Comparison of ENCODE assay signal across 21 cellular contexts in the genomic region with DNA sequence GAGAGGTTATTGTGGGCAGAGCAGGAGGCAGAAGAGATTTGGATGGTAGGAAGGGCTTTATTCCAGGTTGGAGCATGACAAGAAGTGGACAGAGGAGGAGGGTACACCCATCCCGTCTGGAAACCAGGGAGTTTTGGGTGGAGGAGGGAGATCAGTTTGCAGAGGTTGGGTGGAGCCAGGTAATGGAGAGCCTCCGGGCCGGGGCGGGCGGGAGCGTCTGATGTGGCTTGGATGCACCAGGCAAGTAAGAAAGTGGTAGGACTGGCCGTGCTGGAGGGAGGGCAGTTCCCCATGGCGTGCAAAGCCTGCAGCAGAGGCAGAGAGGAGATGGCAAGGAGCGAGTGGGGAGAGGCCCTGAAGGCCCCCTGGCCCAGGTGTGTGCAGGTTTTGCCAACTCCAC. TPM values are rescaled to one million over a fixed set of nuclear protein-coding genes. Genes with fewer than 3 reads are reported as not detected.
DNase-seq lines count a peak whose midpoint lies in the region; ATAC-seq and TF ChIP-seq lines count a peak whose summit lies in the region.
"Had no signal": no experiment of that assay in that cellular context is flagged by ENCODE, and none has a peak within 500 bp of the region (broad histone marks: within the 10 kb centered on the region; RNA-seq: fewer than 3 reads in every experiment).

No MANE protein-coding gene starts in this region.

- H3K27me3 Mint-ChIP-seq in MCF 10A (ENCODE audit: insufficient read depth, unreplicated experiment) (no peaks in the 10 kb centered on the region), activated B cell treated with CpG ODN at 0.5 μM for 24 hours (no peaks in the 10 kb centered on the region)
- no peaks in the 10 kb centered on the region for H3K27me3 Mint-ChIP-seq in stimulated activated naive B cell treated with anti-CD40 and anti-IgM and Interleukin-4, amounts not matched to agents 10 μg/mL and 1 μg/mL and 100 μg/mL, for 72 hours

- H3K4me3 Mint-ChIP-seq in MCF 10A (ENCODE audit: unreplicated experiment) (no peak overlapping the region), activated B cell treated with CpG ODN at 0.5 μM for 24 hours (no peak overlapping the region)
- no peak overlapping the region for H3K4me3 Mint-ChIP-seq in stimulated activated naive B cell treated with anti-CD40 and anti-IgM and Interleukin-4, amounts not matched to agents 10 μg/mL and 1 μg/mL and 100 μg/mL, for 72 hours

- H3K27me3 ChIP-seq in mammary epithelial cell (ENCODE audit: insufficient read depth, low read length): no peaks in the 10 kb centered on the region
- H3K27me3 ChIP-seq: BLaER1, heart left ventricle had no signal

- H3K9me3 Mint-ChIP-seq in MCF 10A (ENCODE audit: unreplicated experiment) (no peaks in the 10 kb centered on the region), activated B cell treated with CpG ODN at 0.5 μM for 24 hours (no peaks in the 10 kb centered on the region)
- H3K9me3 Mint-ChIP-seq in stimulated activated naive B cell treated with anti-CD40 and anti-IgM and Interleukin-4, amounts not matched to agents 10 μg/mL and 1 μg/mL and 100 μg/mL, for 72 hours: no peaks in the 10 kb centered on the region

- POLR2A ChIA-PET in MCF 10A (lab: Yijun Ruan, JAX) (interaction anchor here (0.7 to 1.2 kb wide), 3 partner anchors 9 to 13 kb away, joined by 3 to 4 read pairs (median 4); no protein-coding TSS in a partner anchor), activated B cell treated with CpG ODN at 0.5 μM for 24 hours (lab: Charles Lee) (interaction anchor here (1.3 to 1.5 kb wide), 2 partner anchors 9 kb away, joined by 5 to 6 read pairs; no protein-coding TSS in a partner anchor)

- H3K4me1 Mint-ChIP-seq in MCF 10A (ENCODE audit: insufficient read depth, unreplicated experiment) (no peaks in the 10 kb centered on the region), activated B cell treated with CpG ODN at 0.5 μM for 24 hours (peaks cover 9% of the 10 kb centered on the region)
- H3K4me1 Mint-ChIP-seq in stimulated activated naive B cell treated with anti-CD40 and anti-IgM and Interleukin-4, amounts not matched to agents 10 μg/mL and 1 μg/mL and 100 μg/mL, for 72 hours: peaks cover 12 to 28% of the 10 kb centered on the region in 2 donors

- CTCF ChIA-PET in mammary epithelial cell (lab: Charles Lee; ENCODE audit: low non-redundant PET) (no interaction called here), MCF 10A (lab: Yijun Ruan, JAX) (no interaction called here), activated B cell treated with CpG ODN at 0.5 μM for 24 hours (lab: Charles Lee) (no interaction called here)

- H3K36me3 Mint-ChIP-seq in MCF 10A (ENCODE audit: insufficient read depth, unreplicated experiment) (peaks cover 68% of the 10 kb centered on the region), activated B cell treated with CpG ODN at 0.5 μM for 24 hours (ENCODE audit: low read depth) (peaks cover 84% of the 10 kb centered on the region)
- H3K36me3 Mint-ChIP-seq in stimulated activated naive B cell treated with anti-CD40 and anti-IgM and Interleukin-4, amounts not matched to agents 10 μg/mL and 1 μg/mL and 100 μg/mL, for 72 hours: peaks cover 72 to 76% of the 10 kb centered on the region in 2 donors

- no peak overlapping the region for H3K4me2 ChIP-seq in mammary epithelial cell (ENCODE audit: insufficient read depth, low read depth, low read length)
- H3K4me2 ChIP-seq: BLaER1, SK-N-SH had no signal

- no peaks in the 10 kb centered on the region for H3K79me2 ChIP-seq in mammary epithelial cell (ENCODE audit: insufficient read depth, low read length)

- no peaks in the 10 kb centered on the region for H4K20me1 ChIP-seq in mammary epithelial cell (ENCODE audit: insufficient read depth, low read length)

- intact Hi-C loops in mammary epithelial cell (cut with micrococcal nuclease) (no loop called here), MCF 10A (cut with micrococcal nuclease) (no loop called here), activated B cell treated with CpG ODN at 0.5 μM for 24 hours (cut with micrococcal nuclease) (no loop called here)

- H3K4me1 ChIP-seq in mammary epithelial cell (ENCODE audit: insufficient read depth, low read length): no peaks in the 10 kb centered on the region
- H3K4me1 ChIP-seq: heart left ventricle had no signal

- H2AFZ ChIP-seq in mammary epithelial cell (ENCODE audit: low read depth, low read length): no peak overlapping the region

- H3K4me3 ChIP-seq in mammary epithelial cell (replicated peaks in 1 of 3; ENCODE audit: insufficient read depth in 1 of 3, low read depth in 2 of 3, low read length in 3 of 3): no peak overlapping the region
- H3K4me3 ChIP-seq: BLaER1, GM12878, heart left ventricle had no signal

- H3K9ac ChIP-seq in mammary epithelial cell (ENCODE audit: insufficient read depth, low read length): no peak overlapping the region
- H3K9ac ChIP-seq: BLaER1, SK-N-SH had no signal

- peak; percentile 16 for DNase-seq in mammary epithelial cell
- DNase-seq in MCF 10A (ENCODE audit: unreplicated experiment): no peak
- DNase-seq in activated B cell treated with CpG ODN at 0.5 μM for 24 hours: no peak
- no peak for DNase-seq in stimulated activated naive B cell treated with anti-CD40 and anti-IgM and Interleukin-4, amounts not matched to agents 10 μg/mL and 1 μg/mL and 100 μg/mL, for 72 hours
- no peak for DNase-seq in GF-D8 (lab: John Stamatoyannopoulos, UW)
- DNase-seq: ACHN; activated CD4-positive, alpha-beta T cell treated with anti-CD3 and anti-CD28 coated beads for 48 hours; COR-L47; heart left ventricle; NCI-H1092; NCI-H187 treated with DMSO at 0.1 percent for 48 hours; NCI-H526 treated with DMSO at 0.1 percent for 48 hours; SK-N-SH; small intestine; stimulated activated CD4-positive, alpha-beta T cell treated with anti-CD3 and anti-CD28 coated beads, Interleukin-1b, Interleukin-23, amount 100 ng/mL, for 48 hours; substantia nigra had no signal

- BruUV-seq in mammary epithelial cell (replicated peaks; lab: Mats Ljungman, UMichigan) (no TSS peak), MCF 10A (replicated peaks; lab: Mats Ljungman, UMichigan) (no TSS peak)

- in situ Hi-C loops in mammary epithelial cell (cut with MboI; ENCODE audit: low sequenced_read_pairs in 2 of 2): no loop called here

- WGBS in mammary epithelial cell (ENCODE audit: low coverage, missing lambda C conversion rate): no CpG with 5 or more reads among the region's 9 CpGs

- no peaks in the 10 kb centered on the region for H3K9me3 ChIP-seq in mammary epithelial cell (replicated peaks; ENCODE audit: insufficient read depth, low read length)
- H3K9me3 ChIP-seq: BLaER1, heart left ventricle, SK-N-SH had no signal

- peaks cover 19% of the 10 kb centered on the region for H3K36me3 ChIP-seq in mammary epithelial cell (ENCODE audit: insufficient read depth, low read length)

- dilution Hi-C loops in mammary epithelial cell (cut with HindIII; ENCODE audit: low sequenced_read_pairs): loop anchor here (10.0 kb wide), 2 partner anchors 103 to 173 kb away; partner anchors contain the start of genes HCST, NFKBID and TYROBP

- no peak overlapping the region for H3K27ac ChIP-seq in mammary epithelial cell (ENCODE audit: insufficient read depth, low read depth, low read length)
- H3K27ac ChIP-seq: BLaER1, heart left ventricle had no signal

- H3K27ac Mint-ChIP-seq in MCF 10A (ENCODE audit: low read depth, unreplicated experiment): no peak overlapping the region
- H3K27ac Mint-ChIP-seq in activated B cell treated with CpG ODN at 0.5 μM for 24 hours: peak overlapping the region; percentile 32
- H3K27ac Mint-ChIP-seq in stimulated activated naive B cell treated with anti-CD40 and anti-IgM and Interleukin-4, amounts not matched to agents 10 μg/mL and 1 μg/mL and 100 μg/mL, for 72 hours: no peak overlapping the region

- TF ChIP-seq CTCF in mammary epithelial cell (conservative IDR thresholded peaks at IDR 0.05 in 1 of 2, IDR thresholded peaks at IDR 0.05 in 1 of 2; ENCODE audit: extremely low read depth in 1 of 2, insufficient read depth in 1 of 2, low read depth in 1 of 2, low read length in 2 of 2): no peak
- no peak for TF ChIP-seq CTCF in MCF 10A (IDR thresholded peaks at IDR 0.05; ENCODE audit: unreplicated experiment)
- no peak for TF ChIP-seq CTCF in activated B cell treated with CpG ODN at 0.5 μM for 24 hours (IDR thresholded peaks at IDR 0.05)

- no peak for ATAC-seq in activated B cell treated with CpG ODN at 0.5 μM for 24 hours (ENCODE audit: low read depth)
- ATAC-seq in esophagus mucosa: peak; percentile 80
- no peak for ATAC-seq in GM18873 (IDR thresholded peaks at IDR 0.05; ENCODE audit: low FRiP score, unreplicated experiment)
- no peak for ATAC-seq in stimulated activated naive B cell treated with anti-CD40 and anti-IgM and Interleukin-4, amounts not matched to agents 10 μg/mL and 1 μg/mL and 100 μg/mL, for 72 hours (replicated peaks)
- no peak for ATAC-seq in GM18511 (IDR thresholded peaks at IDR 0.05; ENCODE audit: unreplicated experiment)
- ATAC-seq: GM12878, heart left ventricle had no signal

RNA-seq across cellular contexts. Expression of gene IGFLR1, which starts 10.9 kb away (rescaled TPM):
- total RNA-seq in mammary epithelial cell (1 to 10 TPM in 1 of 2 donors, not detected in 1; 1.4 TPM), MCF 10A (2022) (3.6 and 4.2 TPM in 2 replicates), activated B cell treated with CpG ODN at 0.5 μM for 24 hours (130 and 133 TPM in 2 replicates), esophagus mucosa (2.4 TPM)
- 1.9 TPM for polyA plus RNA-seq in mammary epithelial cell
- polyA minus RNA-seq in mammary epithelial cell: not detected

RNA-seq across cellular contexts. Expression of gene KMT2B, which starts 13.6 kb away (rescaled TPM):
- total RNA-seq in mammary epithelial cell (10 to 100 TPM; 32.0 to 34.9 TPM), MCF 10A (2022) (36.0 TPM in 2 replicates), activated B cell treated with CpG ODN at 0.5 μM for 24 hours (65.6 and 65.8 TPM in 2 replicates), esophagus mucosa (21.1 TPM)
- polyA plus RNA-seq in mammary epithelial cell: 14.2 TPM
- polyA minus RNA-seq in mammary epithelial cell: 29.0 TPM

RNA-seq across cellular contexts. Expression of gene U2AF1L4, which starts 13.9 kb away (rescaled TPM):
- total RNA-seq in mammary epithelial cell: 10 to 100 TPM in 1 of 2 donors, 1 to 10 TPM in 1; 4.8 to 23.9 TPM
- polyA plus RNA-seq in mammary epithelial cell: 9.9 TPM
- 9.6 TPM for polyA minus RNA-seq in mammary epithelial cell
- 32.0 and 37.5 TPM in 2 replicates for total RNA-seq in MCF 10A (2022)
- total RNA-seq in activated B cell treated with CpG ODN at 0.5 μM for 24 hours: 41.0 and 46.1 TPM in 2 replicates
- total RNA-seq in esophagus mucosa: 10.1 TPM

RNA-seq across cellular contexts. Expression of gene PSENEN, which starts 14.1 kb away (rescaled TPM):
- total RNA-seq in mammary epithelial cell (10 to 100 TPM in 1 of 2 donors, 1 to 10 TPM in 1; 8.7 to 55.4 TPM), MCF 10A (2022) (65.0 and 86.9 TPM in 2 replicates), activated B cell treated with CpG ODN at 0.5 μM for 24 hours (45.0 and 45.6 TPM in 2 replicates), esophagus mucosa (56.9 TPM)
- polyA plus RNA-seq in mammary epithelial cell: 33.7 TPM
- polyA minus RNA-seq in mammary epithelial cell: 40.9 TPM

RNA-seq across cellular contexts. Expression of gene LIN37, which starts 17.0 kb away (rescaled TPM):
- total RNA-seq in mammary epithelial cell (10 to 100 TPM; 13.6 to 14.5 TPM), MCF 10A (2022) (19.6 and 24.6 TPM in 2 replicates), activated B cell treated with CpG ODN at 0.5 μM for 24 hours (12.2 and 14.3 TPM in 2 replicates), esophagus mucosa (3.0 TPM)
- 12.9 TPM for polyA plus RNA-seq in mammary epithelial cell
- 89.1 TPM for polyA minus RNA-seq in mammary epithelial cell

Comparison
In these comparisons a context has a peak if more than half of its experiments do, and no peak if none do; other contexts are left out.
1. RNA of gene IGFLR1, which starts 10.9 kb away (total RNA-seq): 130 to 133 TPM in activated B cell treated with CpG ODN at 0.5 μM for 24 hours; 3.6 to 4.2 TPM in MCF 10A, 2.4 TPM in esophagus mucosa (single experiment) and 1.4 TPM in mammary epithelial cell; every median in the first group is over 10 times any median in the second.